In genomic region chr18:26549486-26550435, GRCh38 we compare ENCODE assay signal across 8 cellular contexts. TPM values are rescaled to one million over a fixed set of nuclear protein-coding genes. Genes with fewer than 3 reads are reported as not detected.
DNase-seq lines count a peak whose midpoint lies in the region; ATAC-seq and TF ChIP-seq lines count a peak whose summit lies in the region.

No MANE protein-coding gene starts in this region.

- no peak overlapping the region for H3K27ac ChIP-seq in effector memory CD4-positive, alpha-beta T cell (ENCODE audit: insufficient read depth, low read length, poor library complexity, severe bottlenecking)
- peak overlapping the region; percentile 39 for H3K27ac ChIP-seq in lower lobe of right lung
- no peak overlapping the region for H3K27ac ChIP-seq in subcutaneous abdominal adipose tissue (ENCODE audit: low read depth, low read length)

- no peaks in the 10 kb centered on the region for H3K36me3 ChIP-seq in effector memory CD4-positive, alpha-beta T cell (ENCODE audit: control insufficient read depth, insufficient read depth, low read length)
- no peaks in the 10 kb centered on the region for H3K36me3 ChIP-seq in lower lobe of right lung
- no peaks in the 10 kb centered on the region for H3K36me3 ChIP-seq in subcutaneous abdominal adipose tissue (ENCODE audit: control insufficient read depth in 5 of 5, insufficient read depth in 5 of 5, low read length in 5 of 5)

- peaks cover 28 to 38% (median 37%) of the 10 kb centered on the region in 3 donors for H3K4me1 Mint-ChIP-seq in T-cell

- no peaks in the 10 kb centered on the region for H3K36me3 Mint-ChIP-seq in T-cell

- peaks cover 13% of the 10 kb centered on the region for H3K4me1 ChIP-seq in effector memory CD4-positive, alpha-beta T cell (ENCODE audit: control insufficient read depth, insufficient read depth, low read length, poor library complexity, severe bottlenecking)
- H3K4me1 ChIP-seq in lower lobe of right lung (peaks cover 43% of the 10 kb centered on the region), subcutaneous abdominal adipose tissue (ENCODE audit: control insufficient read depth in 5 of 5, insufficient read depth in 5 of 5, low read length in 5 of 5) (peaks cover 0 to 49% (median 46%) of the 10 kb centered on the region in 5 donors)

- CTCF ChIA-PET in T-cell (lab: Charles Lee) = interaction anchor here in 1 of 2 donors (0.6 kb wide), 1 partner anchor 19 kb away, joined by 8 read pairs; no protein-coding TSS in a partner anchor

- peak overlapping the region in 3 of 5 donors; percentile 2 to 52 (median 39) for H3K9ac ChIP-seq in subcutaneous abdominal adipose tissue (ENCODE audit: low read length in 5 of 5)

- H3K27ac Mint-ChIP-seq in T-cell = no peak overlapping the region

- peak; percentile 59 to 68 for DNase-seq in NCI-H2081 (lab: John Stamatoyannopoulos, UW)
- no peak for DNase-seq in NCI-H2081 treated with DMSO at 0.1 percent for 48 hours (lab: John Stamatoyannopoulos, UW)
- DNase-seq in Jurkat, Clone E6-1 (ENCODE audit: low read depth, low spot score) = no peak
- peak in 1 of 34 experiments; percentile 3 for DNase-seq in T-cell
- DNase-seq in effector memory CD4-positive, alpha-beta T cell = no peak
- peak; percentile 70 for DNase-seq in lower lobe of right lung

- no peak for TF ChIP-seq CTCF in lower lobe of right lung (IDR thresholded peaks at IDR 0.05)

- H3K27me3 ChIP-seq in effector memory CD4-positive, alpha-beta T cell (replicated peaks; ENCODE audit: control insufficient read depth, insufficient read depth, low read length, poor library complexity, severe bottlenecking) = peaks cover 20% of the 10 kb centered on the region
- H3K27me3 ChIP-seq in lower lobe of right lung (ENCODE audit: low read depth) (peaks cover 36% of the 10 kb centered on the region), subcutaneous abdominal adipose tissue (ENCODE audit: control insufficient read depth in 5 of 5, insufficient read depth in 4 of 5, low read length in 5 of 5) (peaks cover 0 to 9% (median 2%) of the 10 kb centered on the region in 5 donors)

- peaks cover 39 to 52% of the 10 kb centered on the region in 2 donors for H3K27me3 Mint-ChIP-seq in T-cell

- POLR2A ChIA-PET in T-cell (lab: Charles Lee) = no interaction called here

- no peaks in the 10 kb centered on the region for H3K9me3 Mint-ChIP-seq in T-cell

- intact Hi-C loops in lower lobe of right lung (cut with DNase I) = no loop called here

- H3K4me3 Mint-ChIP-seq in T-cell = peak overlapping the region; percentile 63 to 86 (median 65)

- peak overlapping the region; percentile 56 for H3K4me3 ChIP-seq in Jurkat, Clone E6-1 (ENCODE audit: low read length)
- peak overlapping the region; percentile 68 for H3K4me3 ChIP-seq in effector memory CD4-positive, alpha-beta T cell (ENCODE audit: insufficient read depth, low read depth, low read length, poor library complexity, severe bottlenecking)
- H3K4me3 ChIP-seq in lower lobe of right lung (peak overlapping the region; percentile 77), subcutaneous abdominal adipose tissue (ENCODE audit: low read depth in 1 of 5, low read length in 5 of 5) (peak overlapping the region in 4 of 5 donors; percentile 79 to 88 (median 82))

- H3K9me3 ChIP-seq in effector memory CD4-positive, alpha-beta T cell (ENCODE audit: control insufficient read depth, low read length) = no peaks in the 10 kb centered on the region
- H3K9me3 ChIP-seq in lower lobe of right lung (no peaks in the 10 kb centered on the region), subcutaneous abdominal adipose tissue (ENCODE audit: control insufficient read depth in 5 of 5, low read length in 5 of 5) (no peaks in the 10 kb centered on the region)

- ATAC-seq in T-cell (replicated peaks in 1 of 4) (no peak), lower lobe of right lung (peak; percentile 65 to 71), HG03460 (IDR thresholded peaks at IDR 0.05; ENCODE audit: unreplicated experiment) (no peak)

RNA-seq across cellular contexts. Expression of gene KCTD1, which starts 1.4 kb away (rescaled TPM):
- polyA plus RNA-seq in Jurkat, Clone E6-1 (2012; ENCODE audit: insufficient read depth, insufficient read length) = 17.4 TPM
- 1 to 10 TPM; 3.2 to 4.3 (median 3.9) TPM for total RNA-seq in T-cell
- total RNA-seq in lower lobe of right lung = 9.0 TPM

Comparison
In these comparisons a context has a peak if more than half of its experiments do, and no peak if none do; other contexts are left out.
1. DNase-seq: peak in NCI-H2081 (2 of 2) and lower lobe of right lung (single experiment); none in NCI-H2081 treated with DMSO at 0.1 percent for 48 hours (single experiment), Jurkat, Clone E6-1 (single experiment) and effector memory CD4-positive, alpha-beta T cell (0 of 3).
2. ATAC-seq: peak in lower lobe of right lung (2 of 2); none in T-cell (0 of 4) and HG03460 (single experiment).
3. Peak in every context shown above with its lines, with median percentiles within 50 percentile points of each other: H3K4me3 ChIP-seq.